ENCODE assay signal across 15 cellular contexts in genomic region chr16:78800535-78800934, GRCh38.
A peak's percentile ranks its signal among the peaks of the same experiment; 100 is the strongest.
DNase-seq lines count a peak whose midpoint lies in the region; ATAC-seq, FAIRE-seq and TF ChIP-seq lines count a peak whose summit lies in the region.
"Had no signal": no experiment of that assay in that cellular context is flagged by ENCODE, and none has a peak within 500 bp of the region (broad histone marks: within the 10 kb centered on the region; RNA-seq: fewer than 3 reads in every experiment).

No MANE protein-coding gene starts in this region.

- no peaks in the 10 kb centered on the region for H3K27me3 Mint-ChIP-seq in activated CD8-positive, alpha-beta memory T cell treated with anti-CD3 and anti-CD28 coated beads, Interleukin-2, amount 10 ng/mL, durations not matched to agents 7 days and 5 days
- H3K27me3 Mint-ChIP-seq: CD4-positive, CD25-positive, alpha-beta regulatory T cell had no signal

- no TSS peak for BruUV-seq in K562 (replicated peaks; lab: Mats Ljungman, UMichigan)

- H3K9me3 Mint-ChIP-seq in activated CD8-positive, alpha-beta memory T cell treated with anti-CD3 and anti-CD28 coated beads, Interleukin-2, amount 10 ng/mL, durations not matched to agents 7 days and 5 days (ENCODE audit: low read depth), result no peaks in the 10 kb centered on the region

- peak; percentile 42 for FAIRE-seq in K562 (lab: Jason Lieb, UNC)

- no peak overlapping the region for H3K4me3 Mint-ChIP-seq in activated CD8-positive, alpha-beta memory T cell treated with anti-CD3 and anti-CD28 coated beads, Interleukin-2, amount 10 ng/mL, durations not matched to agents 7 days and 5 days

- TF ChIP-seq POLR2A in K562 (conservative IDR thresholded peaks at IDR 0.05), result no peak

- H3K4me3 ChIP-seq in K562, result no peak overlapping the region
- H3K4me3 ChIP-seq: Peyer's patch had no signal

- POLR2A ChIA-PET in K562 (lab: Yijun Ruan, JAX), result interaction anchor here (0.7 kb wide), 1 partner anchor 1816 kb away, joined by 3 read pairs; no protein-coding TSS in a partner anchor

- no peak for TF ChIP-seq EP300 in K562 (IDR thresholded peaks at IDR 0.05; ENCODE audit: low read length)

- no peaks in the 10 kb centered on the region for H3K79me2 ChIP-seq in K562 (ENCODE audit: control insufficient read depth, insufficient read depth, low read length)

- intact Hi-C loops in K562 (cut with micrococcal nuclease), result no loop called here

- no peak for TF ChIP-seq RAD21 in K562 (CRISPR knock-in tag; conservative IDR thresholded peaks at IDR 0.05 in 1 of 2, IDR thresholded peaks at IDR 0.05 in 1 of 2)

- H3K9me1 ChIP-seq in K562 (ENCODE audit: control insufficient read depth, insufficient read depth, low read length), result no peaks in the 10 kb centered on the region

- no peaks in the 10 kb centered on the region for H3K9me3 ChIP-seq in K562 (replicated peaks; ENCODE audit: control insufficient read depth, insufficient read depth, low read depth, low read length)
- H3K9me3 ChIP-seq: Peyer's patch had no signal

- no peak for TF ChIP-seq CTCF in K562 (IDR thresholded peaks at IDR 0.05 in 2 of 3, conservative IDR thresholded peaks at IDR 0.05 in 1 of 3; ENCODE audit: insufficient read depth in 2 of 3, low read depth in 1 of 3, low read length in 3 of 3)

- H4K20me1 ChIP-seq in K562 (replicated peaks; ENCODE audit: control insufficient read depth, insufficient read depth, low read length), result no peaks in the 10 kb centered on the region

- peaks cover 2% of the 10 kb centered on the region for H3K36me3 Mint-ChIP-seq in activated CD8-positive, alpha-beta memory T cell treated with anti-CD3 and anti-CD28 coated beads, Interleukin-2, amount 10 ng/mL, durations not matched to agents 7 days and 5 days
- H3K36me3 Mint-ChIP-seq: CD4-positive, CD25-positive, alpha-beta regulatory T cell had no signal

- H3K27ac Mint-ChIP-seq in activated CD8-positive, alpha-beta memory T cell treated with anti-CD3 and anti-CD28 coated beads, Interleukin-2, amount 10 ng/mL, durations not matched to agents 7 days and 5 days, result peak overlapping the region; percentile 54
- H3K27ac Mint-ChIP-seq: CD4-positive, CD25-positive, alpha-beta regulatory T cell had no signal

- no peak for DNase-seq in activated CD8-positive, alpha-beta memory T cell treated with anti-CD3 and anti-CD28 coated beads, Interleukin-2, amount 10 ng/mL, durations not matched to agents 7 days and 5 days
- no peak for DNase-seq in activated CD8-positive, alpha-beta memory T cell treated with anti-CD3 and anti-CD28 coated beads, Interleukin-2, amount 50 U/mL, for 4 hours
- DNase-seq in K562 (ENCODE audit: extremely low read depth in 1 of 4, low spot score in 3 of 4), result no peak
- DNase-seq in islet precursor cell, result peak; percentile 73
- DNase-seq in stimulated activated CD4-positive, alpha-beta T cell treated with anti-CD3 and anti-CD28 coated beads, Interleukin-4, amount 100 ng/mL, for 24 hours, result no peak
- DNase-seq in ecto neural progenitor cell (ENCODE audit: low spot score), result no peak
- DNase-seq in activated gamma-delta T cell treated with Interleukin-2 at 50 U/mL for 16 hours, result no peak
- DNase-seq: Calu3; CD4-positive, CD25-positive, alpha-beta regulatory T cell; GDM1; NCI-H2171; NCI-H446 treated with DMSO at 0.1 percent for 48 hours; NCI-H748 treated with DMSO at 0.1 percent for 48 hours; Peyer's patch; SHP77 had no signal

- H3K4me2 ChIP-seq in K562 (ENCODE audit: insufficient read depth, low read length), result no peak overlapping the region

- peaks cover 34% of the 10 kb centered on the region for H3K4me1 Mint-ChIP-seq in activated CD8-positive, alpha-beta memory T cell treated with anti-CD3 and anti-CD28 coated beads, Interleukin-2, amount 10 ng/mL, durations not matched to agents 7 days and 5 days

- H3K9ac ChIP-seq in K562 (ENCODE audit: insufficient read depth in 1 of 2, low read depth in 2 of 2, low read length in 2 of 2), result no peak overlapping the region

- ATAC-seq in activated CD8-positive, alpha-beta memory T cell treated with anti-CD3 and anti-CD28 coated beads, Interleukin-2, amount 10 ng/mL, durations not matched to agents 7 days and 5 days, result peak; percentile 77
- ATAC-seq in K562, result no peak

- no peak overlapping the region for H3K27ac ChIP-seq in K562 (ENCODE audit: extremely low read depth, low read depth, low read length)
- H3K27ac ChIP-seq: Peyer's patch had no signal

- CTCF ChIA-PET in activated CD8-positive, alpha-beta memory T cell treated with anti-CD3 and anti-CD28 coated beads, Interleukin-2, amount 10 ng/mL, durations not matched to agents 7 days and 5 days (lab: Charles Lee), result interaction anchor here (2.0 to 2.6 kb wide), 2 partner anchors 20 to 30 kb away, joined by 6 to 12 read pairs; no protein-coding TSS in a partner anchor
- CTCF ChIA-PET in K562 (lab: Yijun Ruan, JAX; ENCODE audit: low intra/inter-chr PET ratio), result no interaction called here

- no peak overlapping the region for H2AFZ ChIP-seq in K562 (ENCODE audit: low read depth, low read length)

- WGBS in K562 (ENCODE audit: insufficient coverage, low coverage, missing lambda C conversion rate), result 3% methylated on average over 3 of the region's 3 CpGs

- no peaks in the 10 kb centered on the region; a peak in 3 of 5 replicates for H3K27me3 ChIP-seq in K562 (ENCODE audit: control insufficient read depth in 2 of 2, insufficient read depth in 2 of 2, low read length in 2 of 2)
- H3K27me3 ChIP-seq: Peyer's patch had no signal

- H3K36me3 ChIP-seq in K562 (ENCODE audit: control insufficient read depth, insufficient read depth, low read length), result no peaks in the 10 kb centered on the region
- H3K36me3 ChIP-seq: Peyer's patch had no signal

- no peaks in the 10 kb centered on the region for H3K4me1 ChIP-seq in K562 (replicated peaks in 1 of 2; ENCODE audit: control insufficient read depth in 2 of 2, insufficient read depth in 2 of 2, low read length in 2 of 2)
- H3K4me1 ChIP-seq: Peyer's patch had no signal

- in situ Hi-C loops in K562 (cut with MboI), result no loop called here

TF ChIP-seq in K562, 482 proteins besides CTCF, POLR2A, EP300 and RAD21:
- no peak for TF ChIP-seq NR2F6 (CRISPR knock-in tag; IDR thresholded peaks at IDR 0.05)
- no peak for TF ChIP-seq MAFF (IDR thresholded peaks at IDR 0.05; ENCODE audit: low read length)
- no peak for TF ChIP-seq ZHX1 (conservative IDR thresholded peaks at IDR 0.05; ENCODE audit: low read length)
- TF ChIP-seq NBN (IDR thresholded peaks at IDR 0.05; ENCODE audit: low read depth), result no peak
- TF ChIP-seq SIRT6 (IDR thresholded peaks at IDR 0.05; ENCODE audit: low read depth, low read length), result no peak
TF ChIP-seq in K562: peak in this region for 0.
